ENCODE assay signal across 1 cellular context in the genomic region with DNA sequence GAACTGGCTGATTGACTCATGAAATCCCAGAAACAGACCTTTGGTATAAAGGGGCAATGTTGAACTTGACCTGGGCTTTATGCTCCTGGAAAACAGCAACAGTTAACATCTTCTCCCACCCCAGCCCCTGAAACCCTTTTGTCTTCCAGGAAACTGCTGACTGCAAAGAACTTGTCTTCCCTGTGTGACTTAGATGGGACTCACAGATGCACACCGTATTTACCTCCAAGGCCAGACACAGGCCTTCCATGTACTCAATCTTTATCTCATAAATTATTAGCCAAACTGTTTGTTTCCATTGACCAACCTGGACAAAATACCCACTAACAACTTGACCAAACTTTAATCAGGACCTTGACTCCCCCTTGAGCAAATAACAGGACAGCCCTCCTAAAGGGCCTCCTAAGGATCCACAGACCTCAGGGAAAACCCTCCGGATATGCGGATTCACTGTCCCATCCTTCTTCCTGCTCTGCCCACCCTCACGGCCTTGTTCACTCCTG.
TF ChIP-seq lines count a peak whose summit lies in the region.

No MANE protein-coding gene starts in this region.

TF ChIP-seq in HepG2, 621 proteins besides CTCF, POLR2A, EP300 and RAD21 (continued from another document):
- TF ChIP-seq, protein P1, sequence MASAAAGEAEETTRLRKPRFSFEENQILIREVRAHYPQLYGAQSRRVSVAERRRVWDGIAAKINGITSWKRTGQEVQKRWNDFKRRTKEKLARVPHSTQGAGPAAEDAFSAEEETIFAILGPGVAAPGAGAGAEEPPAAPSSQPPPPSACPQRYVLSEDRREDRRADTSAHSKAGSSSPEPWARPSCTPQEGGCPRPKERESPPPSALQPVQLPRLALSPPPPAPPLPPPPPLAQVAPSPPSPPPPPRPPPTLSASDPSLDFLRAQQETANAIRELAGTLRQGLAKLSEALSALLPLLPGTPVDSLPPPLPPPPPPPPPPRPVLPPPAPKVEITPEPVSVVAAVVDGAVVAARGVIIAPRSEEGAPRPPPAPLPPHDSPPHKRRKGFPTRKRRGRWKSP (CRISPR knock-in tag; IDR thresholded peaks at IDR 0.05) = no peak
- TF ChIP-seq, protein P2, sequence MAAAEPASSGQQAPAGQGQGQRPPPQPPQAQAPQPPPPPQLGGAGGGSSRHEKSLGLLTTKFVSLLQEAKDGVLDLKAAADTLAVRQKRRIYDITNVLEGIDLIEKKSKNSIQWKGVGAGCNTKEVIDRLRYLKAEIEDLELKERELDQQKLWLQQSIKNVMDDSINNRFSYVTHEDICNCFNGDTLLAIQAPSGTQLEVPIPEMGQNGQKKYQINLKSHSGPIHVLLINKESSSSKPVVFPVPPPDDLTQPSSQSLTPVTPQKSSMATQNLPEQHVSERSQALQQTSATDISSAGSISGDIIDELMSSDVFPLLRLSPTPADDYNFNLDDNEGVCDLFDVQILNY (CRISPR knock-in tag; conservative IDR thresholded peaks at IDR 0.05) = no peak
- no peak for TF ChIP-seq MIER2 (CRISPR knock-in tag; IDR thresholded peaks at IDR 0.05)
- no peak for TF ChIP-seq SMAD1 (CRISPR knock-in tag; IDR thresholded peaks at IDR 0.05; ENCODE audit: borderline replicate concordance, low read depth)
- no peak for TF ChIP-seq HNRNPL (IDR thresholded peaks at IDR 0.05; ENCODE audit: low read depth, low read length)
- TF ChIP-seq TEAD3 (CRISPR knock-in tag; optimal IDR thresholded peaks at IDR 0.05; ENCODE audit: borderline replicate concordance) = no peak
- no peak for TF ChIP-seq MED1 (CRISPR knock-in tag; IDR thresholded peaks at IDR 0.05)
- TF ChIP-seq, protein P3, sequence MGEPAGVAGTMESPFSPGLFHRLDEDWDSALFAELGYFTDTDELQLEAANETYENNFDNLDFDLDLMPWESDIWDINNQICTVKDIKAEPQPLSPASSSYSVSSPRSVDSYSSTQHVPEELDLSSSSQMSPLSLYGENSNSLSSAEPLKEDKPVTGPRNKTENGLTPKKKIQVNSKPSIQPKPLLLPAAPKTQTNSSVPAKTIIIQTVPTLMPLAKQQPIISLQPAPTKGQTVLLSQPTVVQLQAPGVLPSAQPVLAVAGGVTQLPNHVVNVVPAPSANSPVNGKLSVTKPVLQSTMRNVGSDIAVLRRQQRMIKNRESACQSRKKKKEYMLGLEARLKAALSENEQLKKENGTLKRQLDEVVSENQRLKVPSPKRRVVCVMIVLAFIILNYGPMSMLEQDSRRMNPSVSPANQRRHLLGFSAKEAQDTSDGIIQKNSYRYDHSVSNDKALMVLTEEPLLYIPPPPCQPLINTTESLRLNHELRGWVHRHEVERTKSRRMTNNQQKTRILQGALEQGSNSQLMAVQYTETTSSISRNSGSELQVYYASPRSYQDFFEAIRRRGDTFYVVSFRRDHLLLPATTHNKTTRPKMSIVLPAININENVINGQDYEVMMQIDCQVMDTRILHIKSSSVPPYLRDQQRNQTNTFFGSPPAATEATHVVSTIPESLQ (CRISPR knock-in tag; conservative IDR thresholded peaks at IDR 0.05) = no peak
- TF ChIP-seq HNF4G (IDR thresholded peaks at IDR 0.05; ENCODE audit: borderline replicate concordance, low read depth, low read length) = no peak
- TF ChIP-seq HNF4G (CRISPR knock-in tag; IDR thresholded peaks at IDR 0.05; ENCODE audit: borderline replicate concordance, low read depth) = no peak
- TF ChIP-seq, protein P4, sequence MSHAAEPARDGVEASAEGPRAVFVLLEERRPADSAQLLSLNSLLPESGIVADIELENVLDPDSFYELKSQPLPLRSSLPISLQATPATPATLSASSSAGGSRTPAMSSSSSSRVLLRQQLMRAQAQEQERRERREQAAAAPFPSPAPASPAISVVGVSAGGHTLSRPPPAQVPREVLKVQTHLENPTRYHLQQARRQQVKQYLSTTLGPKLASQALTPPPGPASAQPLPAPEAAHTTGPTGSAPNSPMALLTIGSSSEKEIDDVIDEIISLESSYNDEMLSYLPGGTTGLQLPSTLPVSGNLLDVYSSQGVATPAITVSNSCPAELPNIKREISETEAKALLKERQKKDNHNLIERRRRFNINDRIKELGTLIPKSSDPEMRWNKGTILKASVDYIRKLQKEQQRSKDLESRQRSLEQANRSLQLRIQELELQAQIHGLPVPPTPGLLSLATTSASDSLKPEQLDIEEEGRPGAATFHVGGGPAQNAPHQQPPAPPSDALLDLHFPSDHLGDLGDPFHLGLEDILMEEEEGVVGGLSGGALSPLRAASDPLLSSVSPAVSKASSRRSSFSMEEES (CRISPR knock-in tag; IDR thresholded peaks at IDR 0.05) = 0 out of 2 replicates have a peak, but pooled peaks have one; percentile 17
- TF ChIP-seq ZNF570 (CRISPR knock-in tag; IDR thresholded peaks at IDR 0.05; ENCODE audit: borderline replicate concordance) = no peak
- TF ChIP-seq ZNF329 (CRISPR knock-in tag; IDR thresholded peaks at IDR 0.05; ENCODE audit: low read depth) = no peak
- no peak for TF ChIP-seq ASH2L (IDR thresholded peaks at IDR 0.05; ENCODE audit: insufficient read length, low read depth, low read length)
- TF ChIP-seq, protein P5, sequence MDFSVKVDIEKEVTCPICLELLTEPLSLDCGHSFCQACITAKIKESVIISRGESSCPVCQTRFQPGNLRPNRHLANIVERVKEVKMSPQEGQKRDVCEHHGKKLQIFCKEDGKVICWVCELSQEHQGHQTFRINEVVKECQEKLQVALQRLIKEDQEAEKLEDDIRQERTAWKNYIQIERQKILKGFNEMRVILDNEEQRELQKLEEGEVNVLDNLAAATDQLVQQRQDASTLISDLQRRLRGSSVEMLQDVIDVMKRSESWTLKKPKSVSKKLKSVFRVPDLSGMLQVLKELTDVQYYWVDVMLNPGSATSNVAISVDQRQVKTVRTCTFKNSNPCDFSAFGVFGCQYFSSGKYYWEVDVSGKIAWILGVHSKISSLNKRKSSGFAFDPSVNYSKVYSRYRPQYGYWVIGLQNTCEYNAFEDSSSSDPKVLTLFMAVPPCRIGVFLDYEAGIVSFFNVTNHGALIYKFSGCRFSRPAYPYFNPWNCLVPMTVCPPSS (IDR thresholded peaks at IDR 0.05) = no peak
- no peak for TF ChIP-seq YEATS4 (CRISPR knock-in tag; IDR thresholded peaks at IDR 0.05; ENCODE audit: borderline replicate concordance)
- TF ChIP-seq, protein P6, sequence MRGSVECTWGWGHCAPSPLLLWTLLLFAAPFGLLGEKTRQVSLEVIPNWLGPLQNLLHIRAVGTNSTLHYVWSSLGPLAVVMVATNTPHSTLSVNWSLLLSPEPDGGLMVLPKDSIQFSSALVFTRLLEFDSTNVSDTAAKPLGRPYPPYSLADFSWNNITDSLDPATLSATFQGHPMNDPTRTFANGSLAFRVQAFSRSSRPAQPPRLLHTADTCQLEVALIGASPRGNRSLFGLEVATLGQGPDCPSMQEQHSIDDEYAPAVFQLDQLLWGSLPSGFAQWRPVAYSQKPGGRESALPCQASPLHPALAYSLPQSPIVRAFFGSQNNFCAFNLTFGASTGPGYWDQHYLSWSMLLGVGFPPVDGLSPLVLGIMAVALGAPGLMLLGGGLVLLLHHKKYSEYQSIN (CRISPR knock-in tag; IDR thresholded peaks at IDR 0.05; ENCODE audit: borderline replicate concordance) = no peak
- no peak for TF ChIP-seq ZNF33B (CRISPR knock-in tag; IDR thresholded peaks at IDR 0.05)
- no peak for TF ChIP-seq ZNF354B (CRISPR knock-in tag; IDR thresholded peaks at IDR 0.05)
- TF ChIP-seq ZNF703 (CRISPR knock-in tag; IDR thresholded peaks at IDR 0.05; ENCODE audit: borderline replicate concordance) = no peak
TF ChIP-seq in HepG2: peak in this region for 38.
